1 cellular context compared by ENCODE assay signal in genomic region chr15:72231066-72231846, GRCh38.
TF ChIP-seq lines count a peak whose summit lies in the region.

PKM (minus strand) TSS chr15:72231190; CDS start chr15:72219097, 12,093 bp downstream.

TF ChIP-seq in GM12878, 131 proteins besides CTCF, POLR2A, EP300 and RAD21 (continued from another document and continues in another):
- TF ChIP-seq CREB1 (IDR thresholded peaks at IDR 0.05; ENCODE audit: low read depth) (no peak), TAF1 (IDR thresholded peaks at IDR 0.05; ENCODE audit: borderline replicate concordance, low read depth, low read length) (peak; percentile 99), TCF7 (IDR thresholded peaks at IDR 0.05; ENCODE audit: borderline replicate concordance) (0 out of 2 replicates have a peak, but pooled peaks have one; percentile 20), EGR1 (IDR thresholded peaks at IDR 0.05; ENCODE audit: borderline replicate concordance in 1 of 2, low read depth in 2 of 2, low read length in 2 of 2) (peak in 1 of 2 experiments; percentile 14; a peak in 1 of 3 replicates), YBX1 (IDR thresholded peaks at IDR 0.05) (no peak), NFYA (IDR thresholded peaks at IDR 0.05; ENCODE audit: borderline replicate concordance, low read depth, low read length) (no peak), REST (IDR thresholded peaks at IDR 0.05; ENCODE audit: low read depth, low read length) (peak; percentile 59; the same call in 1 of the 2 replicates), BHLHE40 (IDR thresholded peaks at IDR 0.05; ENCODE audit: borderline replicate concordance in 1 of 2, low read depth in 2 of 2, low read length in 1 of 2) (peak; percentile 77 to 92), BCLAF1 (IDR thresholded peaks at IDR 0.05) (no peak), CEBPB (IDR thresholded peaks at IDR 0.05; ENCODE audit: borderline replicate concordance in 1 of 2, low read depth in 2 of 2, low read length in 2 of 2) (no peak), ZNF687 (IDR thresholded peaks at IDR 0.05) (peak; percentile 87; the same call in 1 of the 2 replicates), MXI1 (IDR thresholded peaks at IDR 0.05; ENCODE audit: low read depth, low read length) (peak; percentile 72), MAX (IDR thresholded peaks at IDR 0.05; ENCODE audit: low read depth, low read length) (peak; percentile 81), SMC3 (IDR thresholded peaks at IDR 0.05; ENCODE audit: borderline replicate concordance, low read length) (no peak), RB1 (IDR thresholded peaks at IDR 0.05; ENCODE audit: borderline replicate concordance) (peak; percentile 92; the same call in 1 of the 2 replicates), RELA (IDR thresholded peaks at IDR 0.05; ENCODE audit: borderline replicate concordance, partially characterized antibody) (no peak), CBFB (IDR thresholded peaks at IDR 0.05; ENCODE audit: low read depth) (peak; percentile 91), ZBTB33 (IDR thresholded peaks at IDR 0.05) (no peak), NFIC (IDR thresholded peaks at IDR 0.05; ENCODE audit: low read depth, low read length) (no peak), MEF2A (IDR thresholded peaks at IDR 0.05; ENCODE audit: insufficient read depth, low read depth, low read length) (peak; percentile 5; the same call in 1 of the 2 replicates), MYC (IDR thresholded peaks at IDR 0.05; ENCODE audit: insufficient read depth, insufficient read length, insufficient replicate concordance, low read length, severe bottlenecking) (peak; percentile 8), ZBTB11 (CRISPR knock-in tag; IDR thresholded peaks at IDR 0.05) (no peak), DPF2 (IDR thresholded peaks at IDR 0.05) (peak; percentile 80), NR2F1 (conservative IDR thresholded peaks at IDR 0.05) (peak; percentile 96), NKRF (conservative IDR thresholded peaks at IDR 0.05) (peak; percentile 90), SRF (IDR thresholded peaks at IDR 0.05; ENCODE audit: low read depth in 2 of 2, low read length in 2 of 2) (no peak), ZZZ3 (IDR thresholded peaks at IDR 0.05; ENCODE audit: control insufficient read depth, insufficient read length, low read depth) (no peak), IKZF1 (conservative IDR thresholded peaks at IDR 0.05) (peak; percentile 92), CREM (IDR thresholded peaks at IDR 0.05; ENCODE audit: low read depth) (peak; percentile 74), BRCA1 (IDR thresholded peaks at IDR 0.05; ENCODE audit: low read depth, low read length) (no peak; the same call in 1 of the 2 replicates), HSF1 (IDR thresholded peaks at IDR 0.05; ENCODE audit: low read depth, low read length) (peak; percentile 60; the same call in 1 of the 2 replicates), LARP7 (IDR thresholded peaks at IDR 0.05) (peak; percentile 89), NBN (IDR thresholded peaks at IDR 0.05) (no peak), RAD51 (IDR thresholded peaks at IDR 0.05) (no peak), BCL11A (IDR thresholded peaks at IDR 0.05; ENCODE audit: low read depth, low read length) (no peak), MTA2 (IDR thresholded peaks at IDR 0.05; ENCODE audit: low read depth) (0 out of 2 replicates have a peak, but pooled peaks have one; percentile 30), ATF7 (IDR thresholded peaks at IDR 0.05; ENCODE audit: low read depth) (no peak), USF1 (IDR thresholded peaks at IDR 0.05; ENCODE audit: borderline replicate concordance, extremely low read length, insufficient read depth, low read depth, low read length) (no peak)
